Comparison of ENCODE assay signal across 1 cellular context in genomic region chr7:100158229-100159098, GRCh38.
TF ChIP-seq lines count a peak whose summit lies in the region.

TRAPPC14 (minus strand) TSS chr7:100158723; CDS start chr7:100158499, 224 bp downstream.

TF ChIP-seq in K562, 482 proteins besides CTCF, POLR2A, EP300 and RAD21 (continued from another document and continues in another):
- no peak; the same call in 1 of the 2 replicates for TF ChIP-seq MTA3 (IDR thresholded peaks at IDR 0.05; ENCODE audit: borderline replicate concordance)
- TF ChIP-seq BCOR (IDR thresholded peaks at IDR 0.05): peak; percentile 58
- TF ChIP-seq, protein P1, sequence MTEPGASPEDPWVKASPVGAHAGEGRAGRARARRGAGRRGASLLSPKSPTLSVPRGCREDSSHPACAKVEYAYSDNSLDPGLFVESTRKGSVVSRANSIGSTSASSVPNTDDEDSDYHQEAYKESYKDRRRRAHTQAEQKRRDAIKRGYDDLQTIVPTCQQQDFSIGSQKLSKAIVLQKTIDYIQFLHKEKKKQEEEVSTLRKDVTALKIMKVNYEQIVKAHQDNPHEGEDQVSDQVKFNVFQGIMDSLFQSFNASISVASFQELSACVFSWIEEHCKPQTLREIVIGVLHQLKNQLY (CRISPR knock-in tag; conservative IDR thresholded peaks at IDR 0.05): 0 out of 4 replicates have a peak, but pooled peaks of 1 of the 2 experiments have one; percentile 57
- no peak for TF ChIP-seq ZNF655 (CRISPR knock-in tag; IDR thresholded peaks at IDR 0.05)
- 0 out of 2 replicates have a peak, but pooled peaks have one; percentile 35 for TF ChIP-seq ZNF592 (IDR thresholded peaks at IDR 0.05)
- no peak for TF ChIP-seq HSF4 (CRISPR knock-in tag; IDR thresholded peaks at IDR 0.05; ENCODE audit: borderline replicate concordance)
- TF ChIP-seq LCOR (CRISPR knock-in tag; IDR thresholded peaks at IDR 0.05): peak; percentile 39; the same call in 1 of the 2 replicates
- TF ChIP-seq BDP1 (IDR thresholded peaks at IDR 0.05; ENCODE audit: insufficient read depth, insufficient read length): peak; percentile 23
- peak; percentile 57; the same call in 1 of the 2 replicates for TF ChIP-seq AFF4 (CRISPR knock-in tag; IDR thresholded peaks at IDR 0.05)
- TF ChIP-seq DMBX1 (CRISPR knock-in tag; IDR thresholded peaks at IDR 0.05; ENCODE audit: borderline replicate concordance): peak; percentile 45
- TF ChIP-seq, protein P2, sequence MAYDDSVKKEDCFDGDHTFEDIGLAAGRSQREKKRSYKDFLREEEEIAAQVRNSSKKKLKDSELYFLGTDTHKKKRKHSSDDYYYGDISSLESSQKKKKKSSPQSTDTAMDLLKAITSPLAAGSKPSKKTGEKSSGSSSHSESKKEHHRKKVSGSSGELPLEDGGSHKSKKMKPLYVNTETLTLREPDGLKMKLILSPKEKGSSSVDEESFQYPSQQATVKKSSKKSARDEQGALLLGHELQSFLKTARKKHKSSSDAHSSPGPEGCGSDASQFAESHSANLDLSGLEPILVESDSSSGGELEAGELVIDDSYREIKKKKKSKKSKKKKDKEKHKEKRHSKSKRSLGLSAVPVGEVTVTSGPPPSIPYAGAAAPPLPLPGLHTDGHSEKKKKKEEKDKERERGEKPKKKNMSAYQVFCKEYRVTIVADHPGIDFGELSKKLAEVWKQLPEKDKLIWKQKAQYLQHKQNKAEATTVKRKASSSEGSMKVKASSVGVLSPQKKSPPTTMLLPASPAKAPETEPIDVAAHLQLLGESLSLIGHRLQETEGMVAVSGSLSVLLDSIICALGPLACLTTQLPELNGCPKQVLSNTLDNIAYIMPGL (CRISPR knock-in tag; IDR thresholded peaks at IDR 0.05): peak; percentile 76; the same call in 1 of the 2 replicates
- peak; percentile 88 for TF ChIP-seq GTF3C2 (IDR thresholded peaks at IDR 0.05; ENCODE audit: borderline replicate concordance, extremely low read depth, insufficient read length)
- TF ChIP-seq CCNT2 (IDR thresholded peaks at IDR 0.05; ENCODE audit: borderline replicate concordance, extremely low read depth, insufficient read length, low read depth, low read length): peak; percentile 77
- TF ChIP-seq RBFOX2 (IDR thresholded peaks at IDR 0.05; ENCODE audit: low read depth, low read length): peak; percentile 94
- TF ChIP-seq, protein P3, sequence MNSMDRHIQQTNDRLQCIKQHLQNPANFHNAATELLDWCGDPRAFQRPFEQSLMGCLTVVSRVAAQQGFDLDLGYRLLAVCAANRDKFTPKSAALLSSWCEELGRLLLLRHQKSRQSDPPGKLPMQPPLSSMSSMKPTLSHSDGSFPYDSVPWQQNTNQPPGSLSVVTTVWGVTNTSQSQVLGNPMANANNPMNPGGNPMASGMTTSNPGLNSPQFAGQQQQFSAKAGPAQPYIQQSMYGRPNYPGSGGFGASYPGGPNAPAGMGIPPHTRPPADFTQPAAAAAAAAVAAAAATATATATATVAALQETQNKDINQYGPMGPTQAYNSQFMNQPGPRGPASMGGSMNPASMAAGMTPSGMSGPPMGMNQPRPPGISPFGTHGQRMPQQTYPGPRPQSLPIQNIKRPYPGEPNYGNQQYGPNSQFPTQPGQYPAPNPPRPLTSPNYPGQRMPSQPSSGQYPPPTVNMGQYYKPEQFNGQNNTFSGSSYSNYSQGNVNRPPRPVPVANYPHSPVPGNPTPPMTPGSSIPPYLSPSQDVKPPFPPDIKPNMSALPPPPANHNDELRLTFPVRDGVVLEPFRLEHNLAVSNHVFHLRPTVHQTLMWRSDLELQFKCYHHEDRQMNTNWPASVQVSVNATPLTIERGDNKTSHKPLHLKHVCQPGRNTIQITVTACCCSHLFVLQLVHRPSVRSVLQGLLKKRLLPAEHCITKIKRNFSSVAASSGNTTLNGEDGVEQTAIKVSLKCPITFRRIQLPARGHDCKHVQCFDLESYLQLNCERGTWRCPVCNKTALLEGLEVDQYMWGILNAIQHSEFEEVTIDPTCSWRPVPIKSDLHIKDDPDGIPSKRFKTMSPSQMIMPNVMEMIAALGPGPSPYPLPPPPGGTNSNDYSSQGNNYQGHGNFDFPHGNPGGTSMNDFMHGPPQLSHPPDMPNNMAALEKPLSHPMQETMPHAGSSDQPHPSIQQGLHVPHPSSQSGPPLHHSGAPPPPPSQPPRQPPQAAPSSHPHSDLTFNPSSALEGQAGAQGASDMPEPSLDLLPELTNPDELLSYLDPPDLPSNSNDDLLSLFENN (IDR thresholded peaks at IDR 0.05; ENCODE audit: low read depth in 2 of 2, low read length in 2 of 2): 0 out of 4 replicates have a peak, but pooled peaks of 1 of the 2 experiments have one; percentile 12
- TF ChIP-seq CHD4 (IDR thresholded peaks at IDR 0.05; ENCODE audit: insufficient read depth, insufficient replicate concordance, low read depth, low read length, poor library complexity, severe bottlenecking): peak; percentile 73
- TF ChIP-seq, protein P4, sequence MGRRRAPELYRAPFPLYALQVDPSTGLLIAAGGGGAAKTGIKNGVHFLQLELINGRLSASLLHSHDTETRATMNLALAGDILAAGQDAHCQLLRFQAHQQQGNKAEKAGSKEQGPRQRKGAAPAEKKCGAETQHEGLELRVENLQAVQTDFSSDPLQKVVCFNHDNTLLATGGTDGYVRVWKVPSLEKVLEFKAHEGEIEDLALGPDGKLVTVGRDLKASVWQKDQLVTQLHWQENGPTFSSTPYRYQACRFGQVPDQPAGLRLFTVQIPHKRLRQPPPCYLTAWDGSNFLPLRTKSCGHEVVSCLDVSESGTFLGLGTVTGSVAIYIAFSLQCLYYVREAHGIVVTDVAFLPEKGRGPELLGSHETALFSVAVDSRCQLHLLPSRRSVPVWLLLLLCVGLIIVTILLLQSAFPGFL (CRISPR knock-in tag; IDR thresholded peaks at IDR 0.05): peak; percentile 22; the same call in 1 of the 2 replicates
